ENCODE assay signal across 16 cellular contexts in the genomic region with DNA sequence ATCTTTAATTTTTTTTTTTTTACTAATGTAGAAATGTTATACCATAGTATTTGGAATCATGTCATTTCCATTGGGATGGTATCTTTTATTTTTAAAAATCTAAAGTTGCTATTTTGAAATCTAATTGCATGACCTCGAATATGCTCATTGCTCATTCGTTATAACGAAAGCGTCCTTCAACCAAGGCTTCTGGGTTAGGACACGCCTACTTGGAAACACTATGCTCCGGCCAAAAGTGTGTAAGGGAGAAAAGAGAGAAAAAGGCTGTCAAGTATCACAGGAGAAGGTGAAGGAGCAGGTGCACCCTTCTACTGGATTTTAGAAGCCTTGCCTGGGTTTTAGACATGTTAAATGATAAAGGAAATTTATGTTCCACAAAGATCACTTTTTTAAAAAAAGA.
DNase-seq lines count a peak whose midpoint lies in the region; ATAC-seq, FAIRE-seq and TF ChIP-seq lines count a peak whose summit lies in the region.
"Had no signal": no experiment of that assay in that cellular context is flagged by ENCODE, and none has a peak within 500 bp of the region (broad histone marks: within the 10 kb centered on the region; RNA-seq: fewer than 3 reads in every experiment).

No MANE protein-coding gene starts in this region.

- TF ChIP-seq RAD21 in HepG2 (CRISPR knock-in tag; IDR thresholded peaks at IDR 0.05), result no peak

- H3K79me2 ChIP-seq in HepG2 (ENCODE audit: insufficient read depth, low read length) (no peaks in the 10 kb centered on the region), neural progenitor cell (ENCODE audit: low read depth) (no peaks in the 10 kb centered on the region)

- H3K4me2 ChIP-seq in HepG2 (ENCODE audit: low read depth, low read length) (no peak overlapping the region), neural progenitor cell (peak overlapping the region; percentile 1)
- H3K4me2 ChIP-seq: BLaER1 had no signal

- no peak overlapping the region for H3K27ac Mint-ChIP-seq in neural progenitor cell

- H3K27me3 ChIP-seq in right lobe of liver (no peaks in the 10 kb centered on the region), HepG2 (ENCODE audit: control insufficient read depth in 1 of 2, insufficient read depth in 2 of 2, low read length in 2 of 2) (peaks cover 1 to 41% of the 10 kb centered on the region in 2 experiments; a peak in 3 of 5 replicates), neural progenitor cell (no peaks in the 10 kb centered on the region), aorta (ENCODE audit: control insufficient read depth in 1 of 2, insufficient read depth in 2 of 2, low read length in 1 of 2) (no peaks in the 10 kb centered on the region)
- H3K27me3 ChIP-seq: BLaER1 had no signal

- DNase-seq in right lobe of liver (no peak), HepG2 (ENCODE audit: low spot score) (no peak), fibroblast of mammary gland (ENCODE audit: low read depth) (peak; percentile 20), neural progenitor cell (ENCODE audit: low spot score) (no peak), aorta (no peak), DMS53 (lab: John Stamatoyannopoulos, UW) (no peak), HTR-8/SVneo (ENCODE audit: insufficient read length, low spot score) (no peak)
- DNase-seq: 8988T, AML-193, DMS 273 treated with DMSO at 0.1 percent for 48 hours, DMS79 had no signal

- H2AFZ ChIP-seq in HepG2 (ENCODE audit: low read length), result no peak overlapping the region
- no peak overlapping the region for H2AFZ ChIP-seq in neural progenitor cell (replicated peaks)

- H3K36me3 ChIP-seq in right lobe of liver (no peaks in the 10 kb centered on the region), HepG2 (replicated peaks in 1 of 2; ENCODE audit: control insufficient read depth in 1 of 2, insufficient read depth in 2 of 2, low read length in 2 of 2) (no peaks in the 10 kb centered on the region), neural progenitor cell (no peaks in the 10 kb centered on the region), aorta (ENCODE audit: control insufficient read depth in 1 of 2, insufficient read depth in 2 of 2, low read length in 1 of 2) (no peaks in the 10 kb centered on the region)
- H3K36me3 ChIP-seq: BLaER1 had no signal

- TF ChIP-seq POLR2A in right lobe of liver (IDR thresholded peaks at IDR 0.05), result no peak
- no peak for TF ChIP-seq POLR2A in HepG2 (IDR thresholded peaks at IDR 0.05; ENCODE audit: insufficient read depth in 1 of 2, low read depth in 2 of 2, low read length in 2 of 2)

- no peaks in the 10 kb centered on the region for H3K36me3 Mint-ChIP-seq in neural progenitor cell

- H3K9ac ChIP-seq in HepG2 (ENCODE audit: insufficient read depth, low read depth, low read length) (no peak overlapping the region), neural progenitor cell (no peak overlapping the region)
- H3K9ac ChIP-seq: BLaER1 had no signal

- CTCF ChIA-PET in HepG2 (lab: Yijun Ruan, JAX; ENCODE audit: low intra/inter-chr PET ratio, low total read pairs), result no interaction called here

- FAIRE-seq in HepG2 (lab: Jason Lieb, UNC) (no peak), HTR-8/SVneo (lab: Jason Lieb, UNC) (no peak)
- FAIRE-seq: GM12878, H54 had no signal

- ATAC-seq in right lobe of liver (peak; percentile 64 to 78 (median 71)), HepG2 (no peak), aorta (ENCODE audit: low FRiP score) (peak; percentile 40), GM18861 (IDR thresholded peaks at IDR 0.05; ENCODE audit: unreplicated experiment) (no peak)
- ATAC-seq: HCT116 had no signal

- no peak for TF ChIP-seq EP300 in HepG2 (IDR thresholded peaks at IDR 0.05; ENCODE audit: low read depth in 2 of 2, low read length in 2 of 2)
- no peak for TF ChIP-seq EP300 in HepG2 (CRISPR knock-in tag; IDR thresholded peaks at IDR 0.05; ENCODE audit: borderline replicate concordance)

- H3K9me3 ChIP-seq in right lobe of liver, result no peaks in the 10 kb centered on the region
- H3K9me3 ChIP-seq in HepG2 (ENCODE audit: low read length), result no peaks in the 10 kb centered on the region
- H3K9me3 ChIP-seq in neural progenitor cell (ENCODE audit: low read depth), result no peaks in the 10 kb centered on the region
- no peaks in the 10 kb centered on the region for H3K9me3 ChIP-seq in aorta (ENCODE audit: control insufficient read depth, low read length)
- H3K9me3 ChIP-seq: BLaER1 had no signal

- peaks cover 4% of the 10 kb centered on the region for H3K27me3 Mint-ChIP-seq in neural progenitor cell (ENCODE audit: insufficient read depth, low read depth)

- TF ChIP-seq CTCF in right lobe of liver (IDR thresholded peaks at IDR 0.05) (no peak), HepG2 (CRISPR knock-in tag; IDR thresholded peaks at IDR 0.05) (no peak), fibroblast of mammary gland (conservative IDR thresholded peaks at IDR 0.05; ENCODE audit: control insufficient read depth, insufficient read depth, low read depth, low read length) (no peak), neural progenitor cell (IDR thresholded peaks at IDR 0.05) (no peak)

- H4K20me1 ChIP-seq in HepG2 (ENCODE audit: insufficient read depth, low read length) (no peaks in the 10 kb centered on the region), neural progenitor cell (ENCODE audit: low read depth) (no peaks in the 10 kb centered on the region)
- H4K20me1 ChIP-seq: BLaER1 had no signal

- H3K27ac ChIP-seq in right lobe of liver, result no peak overlapping the region
- H3K27ac ChIP-seq in HepG2 (ENCODE audit: extremely low read length, insufficient read depth, low read length), result no peak overlapping the region
- H3K27ac ChIP-seq in neural progenitor cell, result no peak overlapping the region
- no peak overlapping the region for H3K27ac ChIP-seq in aorta (ENCODE audit: low read depth in 1 of 2, low read length in 2 of 2)
- H3K27ac ChIP-seq: BLaER1 had no signal

- H3K9me3 Mint-ChIP-seq in neural progenitor cell, result peaks cover 2% of the 10 kb centered on the region

- H3K4me3 Mint-ChIP-seq in neural progenitor cell, result no peak overlapping the region

- H3F3A ChIP-seq in neural progenitor cell (ENCODE audit: low read depth), result peaks cover 31% of the 10 kb centered on the region

- POLR2A ChIA-PET in HepG2 (lab: Yijun Ruan, JAX), result no interaction called here

- H3K4me1 ChIP-seq in right lobe of liver, result peaks cover 0 to 6% (median 0%) of the 10 kb centered on the region in 4 donors
- no peaks in the 10 kb centered on the region for H3K4me1 ChIP-seq in HepG2 (ENCODE audit: insufficient read depth, low read length)
- peaks cover 39% of the 10 kb centered on the region for H3K4me1 ChIP-seq in neural progenitor cell
- peaks cover 1 to 5% of the 10 kb centered on the region in 2 donors for H3K4me1 ChIP-seq in aorta (ENCODE audit: control insufficient read depth in 1 of 2, insufficient read depth in 2 of 2, low read length in 2 of 2)

- intact Hi-C loops in right lobe of liver (cut with DNase I), result no loop called here
- intact Hi-C loops in HepG2 (cut with micrococcal nuclease; ENCODE audit: unreplicated experiment), result no loop called here
- intact Hi-C loops in aorta (cut with DNase I), result loop anchor here (5.0 to 10.0 kb wide), 2 partner anchors 44 to 211 kb away; no protein-coding TSS in a partner anchor

- H3K4me3 ChIP-seq in right lobe of liver, result no peak overlapping the region
- H3K4me3 ChIP-seq in HepG2 (replicated peaks in 1 of 3; ENCODE audit: insufficient read depth in 1 of 3, low read depth in 2 of 3, low read length in 3 of 3), result no peak overlapping the region
- no peak overlapping the region for H3K4me3 ChIP-seq in fibroblast of mammary gland (ENCODE audit: control insufficient read depth, low read depth, low read length)
- H3K4me3 ChIP-seq in neural progenitor cell, result no peak overlapping the region
- H3K4me3 ChIP-seq in aorta (ENCODE audit: low read length in 2 of 2), result no peak overlapping the region
- H3K4me3 ChIP-seq: BLaER1, GM12878 had no signal

- H3K4me1 Mint-ChIP-seq in neural progenitor cell, result peaks cover 23% of the 10 kb centered on the region

- 61% methylated on average over 6 of the region's 6 CpGs for WGBS in right lobe of liver (ENCODE audit: insufficient coverage, low coverage, low lambda C conversion rate, missing lambda C conversion rate)
- 29% methylated on average over 6 of the region's 6 CpGs for WGBS in HepG2 (ENCODE audit: low lambda C conversion rate)
- WGBS in aorta, 2 donors, result 73 to 75% methylated on average over 6 of the region's 6 CpGs

- in situ Hi-C loops in HepG2 (cut with HindIII; ENCODE audit: extremely low pct_ligation_motif_present, low pct_unique_long_range_greater_than_20kb), result no loop called here

- no TSS peak for BruUV-seq in HepG2 (replicated peaks; lab: Mats Ljungman, UMichigan)

TF ChIP-seq in HepG2, 621 proteins besides CTCF, POLR2A, EP300 and RAD21:
- TF ChIP-seq ZNF772 (CRISPR knock-in tag; IDR thresholded peaks at IDR 0.05) (no peak), ZNF230 (CRISPR knock-in tag; IDR thresholded peaks at IDR 0.05) (no peak)
- TF ChIP-seq, protein P1, sequence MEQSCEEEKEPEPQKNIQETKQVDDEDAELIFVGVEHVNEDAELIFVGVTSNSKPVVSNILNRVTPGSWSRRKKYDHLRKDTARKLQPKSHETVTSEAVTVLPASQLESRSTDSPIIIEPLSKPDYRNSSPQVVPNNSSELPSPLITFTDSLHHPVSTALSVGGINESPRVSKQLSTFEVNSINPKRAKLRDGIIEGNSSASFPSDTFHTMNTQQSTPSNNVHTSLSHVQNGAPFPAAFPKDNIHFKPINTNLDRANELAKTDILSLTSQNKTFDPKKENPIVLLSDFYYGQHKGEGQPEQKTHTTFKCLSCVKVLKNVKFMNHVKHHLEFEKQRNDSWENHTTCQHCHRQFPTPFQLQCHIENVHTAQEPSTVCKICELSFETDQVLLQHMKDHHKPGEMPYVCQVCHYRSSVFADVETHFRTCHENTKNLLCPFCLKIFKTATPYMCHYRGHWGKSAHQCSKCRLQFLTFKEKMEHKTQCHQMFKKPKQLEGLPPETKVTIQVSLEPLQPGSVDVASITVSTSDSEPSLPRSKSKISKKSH (CRISPR knock-in tag; IDR thresholded peaks at IDR 0.05; ENCODE audit: borderline replicate concordance), result no peak
TF ChIP-seq in HepG2: peak in this region for 0.

Comparison
In these comparisons a context has a peak if more than half of its experiments do, and no peak if none do; other contexts are left out.
1. ATAC-seq: peak in right lobe of liver (4 of 4) and aorta (single experiment); none in HepG2 (single experiment) and GM18861 (single experiment).
2. intact Hi-C loops: an anchor here in aorta (5.0 to 10.0 kb wide); none called in right lobe of liver and HepG2.